ENCODE assay signal across 1 cellular context in the genomic region with DNA sequence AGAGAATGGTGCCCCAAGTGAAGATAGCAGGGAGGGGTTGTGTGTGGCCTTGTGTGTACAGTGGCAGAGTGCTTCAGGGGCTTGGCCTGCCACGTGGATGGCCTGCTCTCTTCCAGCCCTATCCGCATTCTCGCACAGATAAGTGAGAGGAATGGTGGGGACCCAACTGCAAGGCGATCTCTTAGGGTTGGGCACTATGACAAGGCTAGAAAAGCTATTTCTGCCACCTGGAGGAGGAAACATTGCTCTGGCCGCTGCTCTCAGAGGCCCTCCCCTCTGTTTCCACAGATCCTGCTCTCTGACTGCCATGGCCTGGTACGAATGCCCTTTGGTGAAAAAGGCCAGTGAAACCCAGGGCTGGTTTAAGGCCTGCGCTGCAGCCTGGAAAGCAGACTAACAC.
TF ChIP-seq lines count a peak whose summit lies in the region.

No MANE protein-coding gene starts in this region.

TF ChIP-seq in GM23338, 12 proteins besides CTCF, POLR2A, EP300 and RAD21:
- TF ChIP-seq, protein P1, sequence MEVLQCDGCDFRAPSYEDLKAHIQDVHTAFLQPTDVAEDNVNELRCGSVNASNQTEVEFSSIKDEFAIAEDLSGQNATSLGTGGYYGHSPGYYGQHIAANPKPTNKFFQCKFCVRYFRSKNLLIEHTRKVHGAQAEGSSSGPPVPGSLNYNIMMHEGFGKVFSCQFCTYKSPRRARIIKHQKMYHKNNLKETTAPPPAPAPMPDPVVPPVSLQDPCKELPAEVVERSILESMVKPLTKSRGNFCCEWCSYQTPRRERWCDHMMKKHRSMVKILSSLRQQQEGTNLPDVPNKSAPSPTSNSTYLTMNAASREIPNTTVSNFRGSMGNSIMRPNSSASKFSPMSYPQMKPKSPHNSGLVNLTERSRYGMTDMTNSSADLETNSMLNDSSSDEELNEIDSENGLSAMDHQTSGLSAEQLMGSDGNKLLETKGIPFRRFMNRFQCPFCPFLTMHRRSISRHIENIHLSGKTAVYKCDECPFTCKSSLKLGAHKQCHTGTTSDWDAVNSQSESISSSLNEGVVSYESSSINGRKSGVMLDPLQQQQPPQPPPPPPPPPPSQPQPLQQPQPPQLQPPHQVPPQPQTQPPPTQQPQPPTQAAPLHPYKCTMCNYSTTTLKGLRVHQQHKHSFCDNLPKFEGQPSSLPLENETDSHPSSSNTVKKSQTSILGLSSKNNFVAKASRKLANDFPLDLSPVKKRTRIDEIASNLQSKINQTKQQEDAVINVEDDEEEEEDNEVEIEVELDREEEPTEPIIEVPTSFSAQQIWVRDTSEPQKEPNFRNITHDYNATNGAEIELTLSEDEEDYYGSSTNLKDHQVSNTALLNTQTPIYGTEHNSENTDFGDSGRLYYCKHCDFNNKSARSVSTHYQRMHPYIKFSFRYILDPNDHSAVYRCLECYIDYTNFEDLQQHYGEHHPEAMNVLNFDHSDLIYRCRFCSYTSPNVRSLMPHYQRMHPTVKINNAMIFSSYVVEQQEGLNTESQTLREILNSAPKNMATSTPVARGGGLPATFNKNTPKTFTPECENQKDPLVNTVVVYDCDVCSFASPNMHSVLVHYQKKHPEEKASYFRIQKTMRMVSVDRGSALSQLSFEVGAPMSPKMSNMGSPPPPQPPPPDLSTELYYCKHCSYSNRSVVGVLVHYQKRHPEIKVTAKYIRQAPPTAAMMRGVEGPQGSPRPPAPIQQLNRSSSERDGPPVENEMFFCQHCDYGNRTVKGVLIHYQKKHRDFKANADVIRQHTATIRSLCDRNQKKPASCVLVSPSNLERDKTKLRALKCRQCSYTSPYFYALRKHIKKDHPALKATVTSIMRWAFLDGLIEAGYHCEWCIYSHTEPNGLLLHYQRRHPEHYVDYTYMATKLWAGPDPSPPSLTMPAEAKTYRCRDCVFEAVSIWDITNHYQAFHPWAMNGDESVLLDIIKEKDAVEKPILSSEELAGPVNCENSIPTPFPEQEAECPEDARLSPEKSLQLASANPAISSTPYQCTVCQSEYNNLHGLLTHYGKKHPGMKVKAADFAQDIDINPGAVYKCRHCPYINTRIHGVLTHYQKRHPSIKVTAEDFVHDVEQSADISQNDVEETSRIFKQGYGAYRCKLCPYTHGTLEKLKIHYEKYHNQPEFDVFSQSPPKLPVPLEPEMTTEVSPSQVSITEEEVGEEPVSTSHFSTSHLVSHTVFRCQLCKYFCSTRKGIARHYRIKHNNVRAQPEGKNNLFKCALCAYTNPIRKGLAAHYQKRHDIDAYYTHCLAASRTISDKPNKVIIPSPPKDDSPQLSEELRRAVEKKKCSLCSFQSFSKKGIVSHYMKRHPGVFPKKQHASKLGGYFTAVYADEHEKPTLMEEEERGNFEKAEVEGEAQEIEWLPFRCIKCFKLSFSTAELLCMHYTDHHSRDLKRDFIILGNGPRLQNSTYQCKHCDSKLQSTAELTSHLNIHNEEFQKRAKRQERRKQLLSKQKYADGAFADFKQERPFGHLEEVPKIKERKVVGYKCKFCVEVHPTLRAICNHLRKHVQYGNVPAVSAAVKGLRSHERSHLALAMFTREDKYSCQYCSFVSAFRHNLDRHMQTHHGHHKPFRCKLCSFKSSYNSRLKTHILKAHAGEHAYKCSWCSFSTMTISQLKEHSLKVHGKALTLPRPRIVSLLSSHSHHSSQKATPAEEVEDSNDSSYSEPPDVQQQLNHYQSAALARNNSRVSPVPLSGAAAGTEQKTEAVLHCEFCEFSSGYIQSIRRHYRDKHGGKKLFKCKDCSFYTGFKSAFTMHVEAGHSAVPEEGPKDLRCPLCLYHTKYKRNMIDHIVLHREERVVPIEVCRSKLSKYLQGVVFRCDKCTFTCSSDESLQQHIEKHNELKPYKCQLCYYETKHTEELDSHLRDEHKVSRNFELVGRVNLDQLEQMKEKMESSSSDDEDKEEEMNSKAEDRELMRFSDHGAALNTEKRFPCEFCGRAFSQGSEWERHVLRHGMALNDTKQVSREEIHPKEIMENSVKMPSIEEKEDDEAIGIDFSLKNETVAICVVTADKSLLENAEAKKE (CRISPR knock-in tag; IDR thresholded peaks at IDR 0.05): no peak
- TF ChIP-seq EZH2 (IDR thresholded peaks at IDR 0.05; ENCODE audit: low read depth, unreplicated experiment) (no peak), JUNB (IDR thresholded peaks at IDR 0.05; ENCODE audit: unreplicated experiment) (no peak), POLR2AphosphoS5 (IDR thresholded peaks at IDR 0.05; ENCODE audit: low read depth) (no peak), ZNF331 (CRISPR knock-in tag; IDR thresholded peaks at IDR 0.05; ENCODE audit: low read depth) (no peak), STAT1 (IDR thresholded peaks at IDR 0.05; ENCODE audit: unreplicated experiment) (no peak), CREB1 (CRISPR knock-in tag; IDR thresholded peaks at IDR 0.05; ENCODE audit: low read depth) (no peak), NANOG (IDR thresholded peaks at IDR 0.05; ENCODE audit: borderline replicate concordance) (no peak), EZH2phosphoT487 (IDR thresholded peaks at IDR 0.05; ENCODE audit: unreplicated experiment) (no peak), ZNF114 (CRISPR knock-in tag; IDR thresholded peaks at IDR 0.05) (no peak)
- TF ChIP-seq, protein P2, sequence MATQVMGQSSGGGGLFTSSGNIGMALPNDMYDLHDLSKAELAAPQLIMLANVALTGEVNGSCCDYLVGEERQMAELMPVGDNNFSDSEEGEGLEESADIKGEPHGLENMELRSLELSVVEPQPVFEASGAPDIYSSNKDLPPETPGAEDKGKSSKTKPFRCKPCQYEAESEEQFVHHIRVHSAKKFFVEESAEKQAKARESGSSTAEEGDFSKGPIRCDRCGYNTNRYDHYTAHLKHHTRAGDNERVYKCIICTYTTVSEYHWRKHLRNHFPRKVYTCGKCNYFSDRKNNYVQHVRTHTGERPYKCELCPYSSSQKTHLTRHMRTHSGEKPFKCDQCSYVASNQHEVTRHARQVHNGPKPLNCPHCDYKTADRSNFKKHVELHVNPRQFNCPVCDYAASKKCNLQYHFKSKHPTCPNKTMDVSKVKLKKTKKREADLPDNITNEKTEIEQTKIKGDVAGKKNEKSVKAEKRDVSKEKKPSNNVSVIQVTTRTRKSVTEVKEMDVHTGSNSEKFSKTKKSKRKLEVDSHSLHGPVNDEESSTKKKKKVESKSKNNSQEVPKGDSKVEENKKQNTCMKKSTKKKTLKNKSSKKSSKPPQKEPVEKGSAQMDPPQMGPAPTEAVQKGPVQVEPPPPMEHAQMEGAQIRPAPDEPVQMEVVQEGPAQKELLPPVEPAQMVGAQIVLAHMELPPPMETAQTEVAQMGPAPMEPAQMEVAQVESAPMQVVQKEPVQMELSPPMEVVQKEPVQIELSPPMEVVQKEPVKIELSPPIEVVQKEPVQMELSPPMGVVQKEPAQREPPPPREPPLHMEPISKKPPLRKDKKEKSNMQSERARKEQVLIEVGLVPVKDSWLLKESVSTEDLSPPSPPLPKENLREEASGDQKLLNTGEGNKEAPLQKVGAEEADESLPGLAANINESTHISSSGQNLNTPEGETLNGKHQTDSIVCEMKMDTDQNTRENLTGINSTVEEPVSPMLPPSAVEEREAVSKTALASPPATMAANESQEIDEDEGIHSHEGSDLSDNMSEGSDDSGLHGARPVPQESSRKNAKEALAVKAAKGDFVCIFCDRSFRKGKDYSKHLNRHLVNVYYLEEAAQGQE (IDR thresholded peaks at IDR 0.05; ENCODE audit: unreplicated experiment): no peak
- TF ChIP-seq, protein P3, sequence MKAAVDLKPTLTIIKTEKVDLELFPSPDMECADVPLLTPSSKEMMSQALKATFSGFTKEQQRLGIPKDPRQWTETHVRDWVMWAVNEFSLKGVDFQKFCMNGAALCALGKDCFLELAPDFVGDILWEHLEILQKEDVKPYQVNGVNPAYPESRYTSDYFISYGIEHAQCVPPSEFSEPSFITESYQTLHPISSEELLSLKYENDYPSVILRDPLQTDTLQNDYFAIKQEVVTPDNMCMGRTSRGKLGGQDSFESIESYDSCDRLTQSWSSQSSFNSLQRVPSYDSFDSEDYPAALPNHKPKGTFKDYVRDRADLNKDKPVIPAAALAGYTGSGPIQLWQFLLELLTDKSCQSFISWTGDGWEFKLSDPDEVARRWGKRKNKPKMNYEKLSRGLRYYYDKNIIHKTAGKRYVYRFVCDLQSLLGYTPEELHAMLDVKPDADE (IDR thresholded peaks at IDR 0.05): no peak
